In the genomic region with DNA sequence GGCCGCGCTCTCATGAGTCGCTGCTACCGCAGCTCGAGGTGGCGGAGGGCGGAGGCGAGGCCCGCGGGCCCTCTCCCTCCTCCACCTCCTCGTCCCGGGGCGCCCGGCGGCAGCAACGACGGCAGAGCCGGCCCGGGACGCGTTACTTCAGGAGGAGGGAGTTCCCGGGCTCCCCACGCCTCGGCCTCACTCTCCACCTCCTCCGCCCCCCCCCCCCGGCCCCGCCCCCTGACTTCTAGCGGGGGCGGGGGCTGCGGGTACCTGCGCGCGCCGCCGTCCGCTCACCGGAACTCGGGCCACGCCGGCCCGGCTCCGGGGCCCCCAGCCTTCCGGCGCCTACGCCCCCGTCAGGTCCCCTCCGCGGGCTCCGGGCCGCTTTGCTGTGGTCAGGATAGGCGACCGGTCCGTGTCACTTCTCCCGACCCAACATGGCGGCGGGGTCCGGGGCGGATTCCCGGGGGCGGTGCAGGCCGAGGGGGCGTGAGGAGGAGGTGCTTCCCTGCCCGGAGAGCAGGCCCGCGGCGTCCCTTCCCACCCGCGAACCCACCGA, we compare ENCODE assay signal across 8 cellular contexts. TPM values are rescaled to one million over a fixed set of nuclear protein-coding genes. Genes with fewer than 3 reads are reported as not detected.
A peak's percentile ranks its signal among the peaks of the same experiment; 100 is the strongest.
DNase-seq lines count a peak whose midpoint lies in the region; ATAC-seq and TF ChIP-seq lines count a peak whose summit lies in the region.

A gene (minus strand): TSS at position 120 of the 550 bp plus-strand sequence. CDS start 55,415 bp downstream, outside the sequence.

- no peaks in the 10 kb centered on the region for H3K9me3 ChIP-seq in suprapubic skin

- TF ChIP-seq EP300 in suprapubic skin (IDR thresholded peaks at IDR 0.05): no peak

- TF ChIP-seq CTCF in foreskin keratinocyte (conservative IDR thresholded peaks at IDR 0.05) (no peak), suprapubic skin (IDR thresholded peaks at IDR 0.05) (no peak)

- no peaks in the 10 kb centered on the region for H3K36me3 ChIP-seq in suprapubic skin

- no peaks in the 10 kb centered on the region for H3K27me3 ChIP-seq in foreskin keratinocyte
- no peaks in the 10 kb centered on the region for H3K27me3 ChIP-seq in suprapubic skin

- ATAC-seq in GM19372 (IDR thresholded peaks at IDR 0.05; ENCODE audit: low read depth, unreplicated experiment) (peak; percentile 57), HG03558 (IDR thresholded peaks at IDR 0.05; ENCODE audit: extremely low read depth, unreplicated experiment) (peak; percentile 32), foreskin keratinocyte (peak; percentile 81)

- H3K27ac ChIP-seq in foreskin keratinocyte: peak within 1 kb of the TSS; percentile 96
- peak within 1 kb of the TSS; percentile 99 for H3K27ac ChIP-seq in suprapubic skin

- TF ChIP-seq POLR2A in suprapubic skin (IDR thresholded peaks at IDR 0.05): peak; percentile 6 to 21

- peak; percentile 50 for DNase-seq in COLO829 (ENCODE audit: low spot score)
- DNase-seq in SHP77 (lab: John Stamatoyannopoulos, UW): peak; percentile 63 to 76
- DNase-seq in activated naive CD4-positive, alpha-beta T cell (lab: John Stamatoyannopoulos, UW): peak; percentile 36 to 68 (median 51)
- DNase-seq in foreskin keratinocyte: peak; percentile 37 to 68
- peak; percentile 23 for DNase-seq in occipital lobe (lab: John Stamatoyannopoulos, UW)
- DNase-seq in suprapubic skin (ENCODE audit: low spot score in 2 of 2): peak in 1 of 2 donors; percentile 93

- WGBS in suprapubic skin: under 1% methylated on average over 41 of the region's 69 CpGs

- H3K4me3 ChIP-seq in suprapubic skin: peak within 1 kb of the TSS; percentile 93

- H3K4me1 ChIP-seq in foreskin keratinocyte: peaks cover 11% of the 10 kb centered on the region
- peaks cover 31% of the 10 kb centered on the region for H3K4me1 ChIP-seq in suprapubic skin

RNA-seq across cellular contexts. Expression of the gene that starts here (rescaled TPM):
- total RNA-seq in foreskin keratinocyte (70.9 and 71.6 TPM in 2 replicates), occipital lobe (41.6 TPM), suprapubic skin (100 to 1,000 TPM in 2 of 4 donors, 10 to 100 TPM in 2; 98.6 to 102 (median 100) TPM)
- 14.2 and 16.2 TPM in 2 replicates for polyA plus RNA-seq in foreskin keratinocyte
